Comparison of ENCODE assay signal across 15 cellular contexts in genomic region chr14:59022144-59022543, GRCh38.
A peak's percentile ranks its signal among the peaks of the same experiment; 100 is the strongest.
DNase-seq lines count a peak whose midpoint lies in the region; ATAC-seq and TF ChIP-seq lines count a peak whose summit lies in the region.
"Had no signal": no experiment of that assay in that cellular context is flagged by ENCODE, and none has a peak within 500 bp of the region (broad histone marks: within the 10 kb centered on the region; RNA-seq: fewer than 3 reads in every experiment).

No MANE protein-coding gene starts in this region.

- no peak overlapping the region for H3K27ac Mint-ChIP-seq in osteocyte (ENCODE audit: unreplicated experiment)
- H3K27ac Mint-ChIP-seq: activated naive CD8-positive, alpha-beta T cell treated with anti-CD3 and anti-CD28 coated beads, Interleukin-2, amount 10 ng/mL, durations not matched to agents 7 days and 5 days; T-helper 17 cell had no signal

- H3K27ac ChIP-seq in Karpas-422 (ENCODE audit: low read length): no peak overlapping the region
- H3K27ac ChIP-seq: dorsolateral prefrontal cortex, ovary, stomach had no signal

- TF ChIP-seq CTCF in WI38 (IDR thresholded peaks at IDR 0.05; ENCODE audit: low read depth, low read length) (0 out of 2 replicates have a peak, but pooled peaks have one; percentile 22), osteocyte (IDR thresholded peaks at IDR 0.05) (peak; percentile 17)

- no peak overlapping the region for H3K9ac ChIP-seq in Karpas-422 (ENCODE audit: low read length)

- DNase-seq in NCI-H524 (lab: John Stamatoyannopoulos, UW) (peak; percentile 27 to 35), NCI-H524 treated with DMSO at 0.1 percent for 48 hours (lab: John Stamatoyannopoulos, UW) (no peak), Karpas-422 (peak; percentile 72), osteocyte (ENCODE audit: extremely low spot score, unreplicated experiment) (no peak), occipital lobe (lab: John Stamatoyannopoulos, UW) (no peak)
- no peak for DNase-seq in stimulated activated CD4-positive, alpha-beta T cell treated with anti-CD3 and anti-CD28 coated beads, Interleukin-15, amount 100 ng/mL, for 24 hours
- DNase-seq: activated naive CD8-positive, alpha-beta T cell treated with anti-CD3 and anti-CD28 coated beads, Interleukin-2, amount 10 ng/mL, durations not matched to agents 7 days and 5 days; dorsolateral prefrontal cortex; NCI-H510A treated with DMSO at 0.1 percent for 48 hours; ovary; stimulated activated CD4-positive, alpha-beta T cell treated with anti-CD3 and anti-CD28 coated beads, Interleukin-1b, Interleukin-23, amount 100 ng/mL, for 48 hours; stomach; T-helper 17 cell had no signal

- no peaks in the 10 kb centered on the region for H3K9me3 ChIP-seq in Karpas-422 (ENCODE audit: low read length)
- H3K9me3 ChIP-seq: ovary, stomach had no signal

- no peaks in the 10 kb centered on the region for H3K79me2 ChIP-seq in Karpas-422 (ENCODE audit: low read length)

- no peaks in the 10 kb centered on the region for H3K9me2 ChIP-seq in Karpas-422 (replicated peaks; ENCODE audit: insufficient read depth, low read length)

- H3K27me3 ChIP-seq in Karpas-422 (ENCODE audit: low read length): no peaks in the 10 kb centered on the region; the same call in 1 of the 2 replicates
- H3K27me3 ChIP-seq: ovary, stomach had no signal

- no peak for ATAC-seq in HG02798 (IDR thresholded peaks at IDR 0.05; ENCODE audit: poor library complexity, unreplicated experiment)
- ATAC-seq: T-helper 17 cell had no signal

- H3K4me2 ChIP-seq in Karpas-422 (ENCODE audit: low read depth, low read length, poor library complexity, severe bottlenecking): no peak overlapping the region

- no peaks in the 10 kb centered on the region for H3K9me3 Mint-ChIP-seq in osteocyte (ENCODE audit: unreplicated experiment)
- H3K9me3 Mint-ChIP-seq: activated naive CD8-positive, alpha-beta T cell treated with anti-CD3 and anti-CD28 coated beads, Interleukin-2, amount 10 ng/mL, durations not matched to agents 7 days and 5 days had no signal

- H4K20me1 ChIP-seq in Karpas-422 (ENCODE audit: insufficient read depth, low read depth, low read length): no peaks in the 10 kb centered on the region

- H3K4me1 Mint-ChIP-seq in osteocyte (ENCODE audit: unreplicated experiment): no peaks in the 10 kb centered on the region
- H3K4me1 Mint-ChIP-seq: activated naive CD8-positive, alpha-beta T cell treated with anti-CD3 and anti-CD28 coated beads, Interleukin-2, amount 10 ng/mL, durations not matched to agents 7 days and 5 days; T-helper 17 cell had no signal

- H3K4me1 ChIP-seq in Karpas-422 (ENCODE audit: low read length): peaks cover 3% of the 10 kb centered on the region
- H3K4me1 ChIP-seq: stomach had no signal

- no peaks in the 10 kb centered on the region for H3K36me3 Mint-ChIP-seq in osteocyte (ENCODE audit: unreplicated experiment)
- H3K36me3 Mint-ChIP-seq: activated naive CD8-positive, alpha-beta T cell treated with anti-CD3 and anti-CD28 coated beads, Interleukin-2, amount 10 ng/mL, durations not matched to agents 7 days and 5 days had no signal

- H3K4me3 Mint-ChIP-seq in osteocyte (ENCODE audit: unreplicated experiment): no peak overlapping the region
- H3K4me3 Mint-ChIP-seq: activated naive CD8-positive, alpha-beta T cell treated with anti-CD3 and anti-CD28 coated beads, Interleukin-2, amount 10 ng/mL, durations not matched to agents 7 days and 5 days; T-helper 17 cell had no signal

- H3K27me3 Mint-ChIP-seq in osteocyte (ENCODE audit: unreplicated experiment): no peaks in the 10 kb centered on the region

- H2AFZ ChIP-seq in Karpas-422 (ENCODE audit: low read length): no peak overlapping the region

- H3K36me3 ChIP-seq in Karpas-422 (ENCODE audit: insufficient read depth, low read length): no peaks in the 10 kb centered on the region
- H3K36me3 ChIP-seq: ovary, stomach had no signal

- H3K4me3 ChIP-seq in Karpas-422 (ENCODE audit: low read length) (no peak overlapping the region), WI38 (ENCODE audit: low read depth, low read length) (no peak overlapping the region)
- H3K4me3 ChIP-seq: dorsolateral prefrontal cortex, ovary, stomach had no signal

Comparison
In these comparisons a context has a peak if more than half of its experiments do, and no peak if none do; other contexts are left out.
1. DNase-seq: peak in NCI-H524 (2 of 2) and Karpas-422 (single experiment); none in NCI-H524 treated with DMSO at 0.1 percent for 48 hours (single experiment), osteocyte (single experiment), occipital lobe (single experiment) and stimulated activated CD4-positive, alpha-beta T cell treated with anti-CD3 and anti-CD28 coated beads, Interleukin-15, amount 100 ng/mL, for 24 hours (single experiment).